In the genomic region with DNA sequence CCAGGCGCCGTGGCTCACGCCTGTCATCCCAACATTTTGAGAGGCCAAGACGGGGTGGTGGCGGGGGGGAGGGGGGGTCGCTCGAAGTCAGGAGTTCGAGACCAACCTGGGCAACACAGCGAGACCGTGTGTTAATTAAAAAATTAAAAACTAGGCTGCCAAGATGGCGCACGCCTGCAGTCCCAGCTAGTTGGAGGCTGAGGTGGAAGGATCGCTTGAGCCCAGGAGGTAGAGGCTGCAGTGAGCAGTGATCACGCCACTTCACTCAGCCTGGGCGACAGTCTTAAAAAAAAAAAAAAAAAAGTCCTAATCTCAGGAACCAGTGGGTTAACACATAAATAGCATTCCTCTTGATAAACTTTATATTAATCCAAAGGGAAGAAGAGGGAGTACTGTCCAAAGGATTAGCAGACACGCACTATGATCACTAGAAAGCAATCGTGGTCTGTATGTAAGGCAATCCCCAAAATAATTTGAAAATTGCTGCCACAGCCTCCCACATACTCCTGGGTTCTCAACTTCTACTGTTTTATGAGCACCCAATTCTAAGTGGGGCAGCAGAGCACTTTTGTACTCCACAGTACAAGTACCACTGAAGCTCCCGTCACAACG, we compare ENCODE assay signal across 8 cellular contexts. TPM values are rescaled to one million over a fixed set of nuclear protein-coding genes. Genes with fewer than 3 reads are reported as not detected.
A peak's percentile ranks its signal among the peaks of the same experiment; 100 is the strongest.
DNase-seq lines count a peak whose midpoint lies in the region; FAIRE-seq and TF ChIP-seq lines count a peak whose summit lies in the region.

No MANE protein-coding gene starts in this region.

- H3K9me3 ChIP-seq in DOHH2 (ENCODE audit: control insufficient read depth, insufficient read depth, low read length) (no peaks in the 10 kb centered on the region), OCI-LY1 (ENCODE audit: low read length) (no peaks in the 10 kb centered on the region), H1 (ENCODE audit: insufficient read depth in 2 of 2, low read depth in 1 of 2, low read length in 1 of 2) (no peaks in the 10 kb centered on the region), neural progenitor cell (ENCODE audit: low read depth) (no peaks in the 10 kb centered on the region)

- H3K9ac ChIP-seq in OCI-LY1 (ENCODE audit: low read length) (peak overlapping the region; percentile 79), H1 (replicated peaks in 1 of 4; ENCODE audit: extremely low read depth in 1 of 4, low read depth in 3 of 4, low read length in 3 of 4) (peak overlapping the region; percentile 9 to 74 (median 53); a peak in 4 of 7 replicates), neural progenitor cell (peak overlapping the region; percentile 9)

- 53% methylated on average over 10 of the region's 19 CpGs; no CpG with 5 or more reads in 1 of the 2 experiments for WGBS in H1 (ENCODE audit: extremely low coverage in 1 of 2, insufficient coverage in 1 of 2, insufficient read length in 1 of 2, insufficient replicate concordance in 2 of 2, low coverage in 1 of 2, low lambda C conversion rate in 2 of 2, missing lambda C conversion rate in 1 of 2), 2 experiments

- peak overlapping the region; percentile 94 for H3K4me3 ChIP-seq in DOHH2 (ENCODE audit: low read length)
- peak overlapping the region; percentile 84 for H3K4me3 ChIP-seq in OCI-LY1 (ENCODE audit: low read depth, low read length, poor library complexity, severe bottlenecking)
- H3K4me3 ChIP-seq in H1 (ENCODE audit: extremely low read depth in 1 of 4, insufficient read depth in 2 of 4, low read depth in 3 of 4, low read length in 4 of 4) = peak overlapping the region; percentile 85 to 99 (median 92)
- H3K4me3 ChIP-seq in neural progenitor cell = peak overlapping the region; percentile 77

- peaks cover 12% of the 10 kb centered on the region for H3K27me3 Mint-ChIP-seq in neural progenitor cell (ENCODE audit: insufficient read depth, low read depth)

- peaks cover 7% of the 10 kb centered on the region for H3K23me2 ChIP-seq in H1 (ENCODE audit: low read depth, low read length)

- H3K36me3 ChIP-seq in DOHH2 (ENCODE audit: control insufficient read depth, low read length) (peaks cover 31% of the 10 kb centered on the region), OCI-LY1 (ENCODE audit: insufficient read depth, low read length) (peaks cover 20% of the 10 kb centered on the region; the same call in 1 of the 2 replicates), H1 (ENCODE audit: control insufficient read depth in 2 of 4, insufficient read depth in 4 of 4, low read length in 3 of 4) (peaks cover 0 to 22% (median 8%) of the 10 kb centered on the region in 4 experiments; a peak in 6 of 8 replicates), neural progenitor cell (no peaks in the 10 kb centered on the region)

- H3K23ac ChIP-seq in H1 (ENCODE audit: insufficient read length) = no peak overlapping the region

- peak overlapping the region; percentile 73 for H3K4me2 ChIP-seq in DOHH2 (ENCODE audit: low read length)
- peak overlapping the region; percentile 76 for H3K4me2 ChIP-seq in OCI-LY1 (ENCODE audit: low read length)
- peak overlapping the region; percentile 98 to 99 for H3K4me2 ChIP-seq in H1 (ENCODE audit: insufficient read depth in 1 of 2, low read depth in 2 of 2, low read length in 2 of 2)
- peak overlapping the region; percentile 75 for H3K4me2 ChIP-seq in neural progenitor cell

- H3K14ac ChIP-seq in H1 (ENCODE audit: insufficient read length) = no peak overlapping the region

- H3K79me2 ChIP-seq in DOHH2 (ENCODE audit: control insufficient read depth, low read length) (peaks cover 46% of the 10 kb centered on the region), OCI-LY1 (ENCODE audit: insufficient read depth, low read length) (peaks cover 20% of the 10 kb centered on the region), H1 (ENCODE audit: control insufficient read depth in 1 of 2, insufficient read depth in 2 of 2, low read length in 2 of 2) (peaks cover 0 to 35% of the 10 kb centered on the region in 2 experiments; a peak in 2 of 4 replicates), neural progenitor cell (ENCODE audit: low read depth) (peaks cover 38% of the 10 kb centered on the region)

- no peak for FAIRE-seq in H1 (lab: Jason Lieb, UNC)

- no peak overlapping the region for H4K8ac ChIP-seq in H1 (ENCODE audit: extremely low read depth, insufficient read depth, low read length)

- H3K4me1 Mint-ChIP-seq in neural progenitor cell = peaks cover 17% of the 10 kb centered on the region

- H3K4me1 ChIP-seq in DOHH2 (ENCODE audit: control insufficient read depth, low read length) (peaks cover 13% of the 10 kb centered on the region), OCI-LY1 (ENCODE audit: insufficient read depth, low read length, severe bottlenecking) (peaks cover 10% of the 10 kb centered on the region), H1 (replicated peaks in 1 of 4; ENCODE audit: control insufficient read depth in 3 of 4, insufficient read depth in 4 of 4, low read length in 3 of 4) (peaks cover 0 to 4% (median 0%) of the 10 kb centered on the region in 4 experiments; a peak in 2 of 7 replicates), neural progenitor cell (peaks cover 5% of the 10 kb centered on the region)

- H3K9me2 ChIP-seq in DOHH2 (replicated peaks; ENCODE audit: control insufficient read depth, low read length) = no peaks in the 10 kb centered on the region
- no peaks in the 10 kb centered on the region for H3K9me2 ChIP-seq in OCI-LY1 (ENCODE audit: low read depth, low read length)

- no peak overlapping the region for H2BK20ac ChIP-seq in H1 (ENCODE audit: low read length)

- H3K18ac ChIP-seq in H1 (ENCODE audit: extremely low read depth, low read length) = no peak overlapping the region

- no peak for DNase-seq in H1 (ENCODE audit: low read depth in 1 of 2, low spot score in 2 of 2)
- no peak for DNase-seq in neural progenitor cell (ENCODE audit: low spot score)
- DNase-seq in stimulated activated CD8-positive, alpha-beta memory T cell treated with anti-CD3 and anti-CD28 coated beads, Interleukin-4, amount 100 ng/mL, for 48 hours = no peak
- DNase-seq in NCI-H2107 treated with DMSO at 0.1 percent for 48 hours (lab: John Stamatoyannopoulos, UW; ENCODE audit: unreplicated experiment) = no peak
- DNase-seq in HK-2 (ENCODE audit: unreplicated experiment) = no peak
- no peak for DNase-seq in NCI-H774 (lab: John Stamatoyannopoulos, UW)

- no peak overlapping the region for H2BK12ac ChIP-seq in H1 (ENCODE audit: low read depth, low read length)

- TF ChIP-seq CTCF in DOHH2 (IDR thresholded peaks at IDR 0.05; ENCODE audit: low read depth, low read length, poor library complexity, severe bottlenecking) (no peak), OCI-LY1 (IDR thresholded peaks at IDR 0.05; ENCODE audit: low read length) (no peak), H1 (IDR thresholded peaks at IDR 0.05; ENCODE audit: control extremely low read depth in 1 of 3, insufficient read depth in 1 of 3, low read depth in 1 of 3, low read length in 3 of 3) (no peak), neural progenitor cell (IDR thresholded peaks at IDR 0.05) (no peak)

- H3K9me3 Mint-ChIP-seq in neural progenitor cell = no peaks in the 10 kb centered on the region

- no peak overlapping the region for H4K91ac ChIP-seq in H1 (replicated peaks; ENCODE audit: insufficient read length, low read length)

- peak overlapping the region; percentile 97 for H3K4me3 Mint-ChIP-seq in neural progenitor cell

- H3K56ac ChIP-seq in H1 (replicated peaks; ENCODE audit: insufficient read length, low read depth, low read length) = no peak overlapping the region

- H4K20me1 ChIP-seq in DOHH2 (ENCODE audit: control insufficient read depth, insufficient read depth, low read depth, low read length) = no peaks in the 10 kb centered on the region; the same call in 1 of the 2 replicates
- H4K20me1 ChIP-seq in OCI-LY1 (ENCODE audit: insufficient read depth, low read length) = no peaks in the 10 kb centered on the region
- H4K20me1 ChIP-seq in H1 (replicated peaks in 1 of 2; ENCODE audit: control insufficient read depth in 1 of 2, insufficient read depth in 2 of 2, low read length in 2 of 2) = peaks cover 0 to 2% of the 10 kb centered on the region in 2 experiments
- H4K20me1 ChIP-seq in neural progenitor cell (ENCODE audit: low read depth) = peaks cover 23% of the 10 kb centered on the region

- H3F3A ChIP-seq in DOHH2 (ENCODE audit: control insufficient read depth, insufficient read depth) (no peaks in the 10 kb centered on the region), OCI-LY1 (ENCODE audit: insufficient read depth, low read length) (no peaks in the 10 kb centered on the region), neural progenitor cell (ENCODE audit: low read depth) (peaks cover 29% of the 10 kb centered on the region)

- no peak overlapping the region for H4K5ac ChIP-seq in H1 (ENCODE audit: insufficient read length, low read depth, low read length)

- no peak overlapping the region for H2BK120ac ChIP-seq in H1 (replicated peaks; ENCODE audit: low read depth, low read length)

- H3K36me3 Mint-ChIP-seq in neural progenitor cell = peaks cover 9% of the 10 kb centered on the region

- H2BK15ac ChIP-seq in H1 (ENCODE audit: low read length) = no peak overlapping the region

- H3K27ac Mint-ChIP-seq in neural progenitor cell = no peak overlapping the region

- no peak overlapping the region for H2AK5ac ChIP-seq in H1 (ENCODE audit: low read depth, low read length)

- no peak overlapping the region for H2BK5ac ChIP-seq in H1 (ENCODE audit: low read depth, low read length)

- TF ChIP-seq RAD21 in H1 (IDR thresholded peaks at IDR 0.05 in 1 of 2, conservative IDR thresholded peaks at IDR 0.05 in 1 of 2; ENCODE audit: low read depth in 2 of 2, low read length in 2 of 2) = no peak

- peak overlapping the region; percentile 2 for H3K4ac ChIP-seq in H1 (replicated peaks; ENCODE audit: insufficient read length, low read depth, low read length)

- POLR2A ChIA-PET in H1 (lab: Charles Lee; ENCODE audit: partially characterized antibody) = interaction anchor here (0.8 to 2.3 kb wide), 10 partner anchors 10 to 366 kb away, joined by 3 to 27 read pairs (median 4); partner anchors contain the start of genes FAM118B, FOXRED1, HYLS1 and RPUSD4

- H3K27me3 ChIP-seq in DOHH2 (ENCODE audit: control insufficient read depth, low read length) (no peaks in the 10 kb centered on the region), OCI-LY1 (ENCODE audit: insufficient read depth, low read length) (no peaks in the 10 kb centered on the region), H1 (replicated peaks in 1 of 4; ENCODE audit: control insufficient read depth in 3 of 4, extremely low read depth in 1 of 4, insufficient read depth in 3 of 4, low read length in 3 of 4) (peaks cover 3 to 18% (median 12%) of the 10 kb centered on the region in 4 experiments), neural progenitor cell (peaks cover 32% of the 10 kb centered on the region)

- no peaks in the 10 kb centered on the region for H3K79me1 ChIP-seq in H1 (ENCODE audit: low read depth, low read length)

- TF ChIP-seq EP300 in H1 (IDR thresholded peaks at IDR 0.05; ENCODE audit: borderline replicate concordance in 1 of 2, low read depth in 2 of 2, low read length in 2 of 2) = no peak

- H2AFZ ChIP-seq in OCI-LY1 (ENCODE audit: low read length) (no peak overlapping the region), H1 (ENCODE audit: low read length) (peak overlapping the region; percentile 77), neural progenitor cell (replicated peaks) (peak overlapping the region; percentile 61)

- H3K27ac ChIP-seq in DOHH2 (ENCODE audit: low read depth, low read length) (no peak overlapping the region), OCI-LY1 (ENCODE audit: low read depth, low read length, poor library complexity, severe bottlenecking) (no peak overlapping the region), H1 (ENCODE audit: low read depth, low read length) (no peak overlapping the region), neural progenitor cell (no peak overlapping the region)

- TF ChIP-seq POLR2A in H1 (IDR thresholded peaks at IDR 0.05; ENCODE audit: control extremely low read depth in 1 of 2, low read depth in 2 of 2, low read length in 2 of 2) = no peak

- CTCF ChIA-PET in H1 (lab: Charles Lee; ENCODE audit: partially characterized antibody) = interaction anchor here (0.7 to 1.7 kb wide), 3 partner anchors 13 to 287 kb away, joined by 3 to 4 read pairs (median 4); no protein-coding TSS in a partner anchor

RNA-seq across cellular contexts. Expression of gene PUS3, which starts 0.6 kb away (rescaled TPM):
- total RNA-seq in H1 (2021; fragmentation: NEBNext Ultra II Directional; extraction: Animal tissue kit (Norgen Biotek cat#: 25700)) = 20.0 and 22.6 TPM in 2 replicates
- 4.8 and 8.7 TPM in 2 replicates for polyA plus RNA-seq in H1 (2011; rRNA removed)
- 9.9 TPM for polyA plus RNA-seq in H1 (2011; cell fraction: cytosol; rRNA removed)
- 7.3 TPM for polyA plus RNA-seq in H1 (2011; cell fraction: nucleus; rRNA removed)
- 18.0 to 36.2 TPM (median 26.7 TPM) in 4 replicates for polyA plus RNA-seq in H1 (2012, experiment 1 of 2)
- 6.0 TPM for polyA plus RNA-seq in H1 (2012, experiment 2 of 2)
- 30.4 TPM for polyA plus RNA-seq in H1 (2013, experiment 1 of 2)
- 32.4 TPM for polyA plus RNA-seq in H1 (2013, experiment 2 of 2)
- polyA minus RNA-seq in H1 (2011; rRNA and poly(A)+ RNA removed) = 15.7 and 21.0 TPM in 2 replicates
- 5.9 TPM for polyA minus RNA-seq in H1 (2011; cell fraction: cytosol; rRNA and poly(A)+ RNA removed)
- 16.9 TPM for polyA minus RNA-seq in H1 (2011; cell fraction: nucleus; rRNA and poly(A)+ RNA removed)
- 13.3 and 22.1 TPM in 2 replicates for total RNA-seq in neural progenitor cell (ENCODE audit: low replicate concordance)

RNA-seq across cellular contexts. Expression of gene DDX25, which starts 1.9 kb away (rescaled TPM):
- 16.3 and 17.9 TPM in 2 replicates for total RNA-seq in H1 (2021; fragmentation: NEBNext Ultra II Directional; extraction: Animal tissue kit (Norgen Biotek cat#: 25700))
- polyA plus RNA-seq in H1 (2011; rRNA removed) = 12.4 and 17.6 TPM in 2 replicates
- polyA plus RNA-seq in H1 (2011; cell fraction: cytosol; rRNA removed) = 20.1 TPM
- 12.2 TPM for polyA plus RNA-seq in H1 (2011; cell fraction: nucleus; rRNA removed)
- polyA plus RNA-seq in H1 (2012, experiment 1 of 2) = 11.4 to 17.1 TPM (median 16.1 TPM) in 4 replicates
- polyA plus RNA-seq in H1 (2012, experiment 2 of 2) = 5.5 TPM
- 16.5 TPM for polyA plus RNA-seq in H1 (2013, experiment 1 of 2)
- polyA plus RNA-seq in H1 (2013, experiment 2 of 2) = 15.8 TPM
- polyA minus RNA-seq in H1 (2011; rRNA and poly(A)+ RNA removed) = 15.6 and 22.2 TPM in 2 replicates
- 6.5 TPM for polyA minus RNA-seq in H1 (2011; cell fraction: cytosol; rRNA and poly(A)+ RNA removed)
- polyA minus RNA-seq in H1 (2011; cell fraction: nucleus; rRNA and poly(A)+ RNA removed) = 9.1 TPM
- total RNA-seq in neural progenitor cell (ENCODE audit: low replicate concordance) = 8.9 and 12.4 TPM in 2 replicates

RNA-seq across cellular contexts. Expression of gene HYLS1, which starts 15.0 kb away (rescaled TPM):
- 11.6 and 12.6 TPM in 2 replicates for total RNA-seq in H1 (2021; fragmentation: NEBNext Ultra II Directional; extraction: Animal tissue kit (Norgen Biotek cat#: 25700))
- 2.3 and 5.1 TPM in 2 replicates for polyA plus RNA-seq in H1 (2011; rRNA removed)
- polyA plus RNA-seq in H1 (2011; cell fraction: cytosol; rRNA removed) = 5.5 TPM
- 2.4 TPM for polyA plus RNA-seq in H1 (2011; cell fraction: nucleus; rRNA removed)
- polyA plus RNA-seq in H1 (2012, experiment 1 of 2) = 7.5 to 11.5 TPM (median 7.9 TPM) in 4 replicates
- 1.6 TPM for polyA plus RNA-seq in H1 (2012, experiment 2 of 2)
- polyA plus RNA-seq in H1 (2013, experiment 1 of 2) = 7.1 TPM
- 7.6 TPM for polyA plus RNA-seq in H1 (2013, experiment 2 of 2)
- polyA minus RNA-seq in H1 (2011; rRNA and poly(A)+ RNA removed) = 6.1 and 6.9 TPM in 2 replicates
- 4.6 TPM for polyA minus RNA-seq in H1 (2011; cell fraction: cytosol; rRNA and poly(A)+ RNA removed)
- polyA minus RNA-seq in H1 (2011; cell fraction: nucleus; rRNA and poly(A)+ RNA removed) = 4.4 TPM
- total RNA-seq in neural progenitor cell (ENCODE audit: low replicate concordance) = 7.7 and 8.9 TPM in 2 replicates

RNA-seq across cellular contexts. Expression of gene VSIG10L2, which starts 43.4 kb away (rescaled TPM):
- not detected in 2 replicates for total RNA-seq in H1 (2021; fragmentation: NEBNext Ultra II Directional; extraction: Animal tissue kit (Norgen Biotek cat#: 25700))
- not detected in 2 replicates for polyA plus RNA-seq in H1 (2011; rRNA removed)
- not detected for polyA plus RNA-seq in H1 (2011; cell fraction: cytosol; rRNA removed)
- not detected for polyA plus RNA-seq in H1 (2011; cell fraction: nucleus; rRNA removed)
- not detected in 4 replicates for polyA plus RNA-seq in H1 (2012, experiment 1 of 2)
- not detected for polyA plus RNA-seq in H1 (2012, experiment 2 of 2)
- polyA plus RNA-seq in H1 (2013, experiment 1 of 2) = not detected
- polyA plus RNA-seq in H1 (2013, experiment 2 of 2) = not detected
- not detected in 2 replicates for polyA minus RNA-seq in H1 (2011; rRNA and poly(A)+ RNA removed)
- polyA minus RNA-seq in H1 (2011; cell fraction: cytosol; rRNA and poly(A)+ RNA removed) = not detected
- polyA minus RNA-seq in H1 (2011; cell fraction: nucleus; rRNA and poly(A)+ RNA removed) = not detected
- total RNA-seq in neural progenitor cell (ENCODE audit: low replicate concordance) = not detected in 2 replicates

Comparison
In these comparisons a context has a peak if more than half of its experiments do, and no peak if none do; other contexts are left out.
1. H3K9ac ChIP-seq: peak in every context shown above with its lines; median percentile 79 in OCI-LY1; 53 in H1; 9 in neural progenitor cell.